In genomic region chr14:55052259-55052930, GRCh38 we compare ENCODE assay signal across 9 cellular contexts. TPM values are rescaled to one million over a fixed set of nuclear protein-coding genes. Genes with fewer than 3 reads are reported as not detected.
A peak's percentile ranks its signal among the peaks of the same experiment; 100 is the strongest.
DNase-seq lines count a peak whose midpoint lies in the region; ATAC-seq, FAIRE-seq and TF ChIP-seq lines count a peak whose summit lies in the region.
"Had no signal": no experiment of that assay in that cellular context is flagged by ENCODE, and none has a peak within 500 bp of the region (broad histone marks: within the 10 kb centered on the region; RNA-seq: fewer than 3 reads in every experiment).

No MANE protein-coding gene starts in this region.

- H3K36me3 ChIP-seq in CD8-positive, alpha-beta T cell (ENCODE audit: insufficient read depth, low read length): no peaks in the 10 kb centered on the region
- H3K36me3 ChIP-seq in Loucy (ENCODE audit: insufficient read depth, low read length): no peaks in the 10 kb centered on the region
- no peaks in the 10 kb centered on the region for H3K36me3 ChIP-seq in muscle layer of colon (ENCODE audit: insufficient read depth, low read length)

- H3K4me3 ChIP-seq in CD8-positive, alpha-beta T cell (ENCODE audit: low read depth, low read length): peak overlapping the region; percentile 100
- peak overlapping the region; percentile 95 for H3K4me3 ChIP-seq in Loucy (ENCODE audit: low read length, poor library complexity, severe bottlenecking)
- H3K4me3 ChIP-seq in choroid plexus epithelial cell (ENCODE audit: low read depth, low read length): peak overlapping the region; percentile 82
- H3K4me3 ChIP-seq in muscle layer of colon (ENCODE audit: low read depth in 1 of 2, low read length in 2 of 2): peak overlapping the region; percentile 79 to 99

- peaks cover 59% of the 10 kb centered on the region for H3K79me2 ChIP-seq in Loucy (ENCODE audit: insufficient read depth, low read length)

- H3K4me3 Mint-ChIP-seq in CD8-positive, alpha-beta T cell: peak overlapping the region; percentile 88

- H3K4me1 Mint-ChIP-seq in CD8-positive, alpha-beta T cell (ENCODE audit: low read depth): peaks cover 49% of the 10 kb centered on the region

- H3K4me2 ChIP-seq in Loucy (ENCODE audit: low read depth, low read length, poor library complexity, severe bottlenecking): peak overlapping the region; percentile 92

- H3K4me1 ChIP-seq in CD8-positive, alpha-beta T cell (ENCODE audit: insufficient read depth, low read length): peaks cover 27% of the 10 kb centered on the region
- H3K4me1 ChIP-seq in Loucy (ENCODE audit: insufficient read depth, low read length, poor library complexity, severe bottlenecking): peaks cover 34% of the 10 kb centered on the region
- H3K4me1 ChIP-seq in muscle layer of colon (ENCODE audit: insufficient read depth, low read length): peaks cover 23% of the 10 kb centered on the region

- no peaks in the 10 kb centered on the region for H3K9me2 ChIP-seq in Loucy (replicated peaks; ENCODE audit: low read depth, low read length)

- peaks cover 18% of the 10 kb centered on the region for H3K36me3 Mint-ChIP-seq in CD8-positive, alpha-beta T cell

- peaks cover 56% of the 10 kb centered on the region for H4K20me1 ChIP-seq in Loucy (ENCODE audit: insufficient read depth, low read length, poor library complexity, severe bottlenecking)

- no peaks in the 10 kb centered on the region for H3K9me3 ChIP-seq in CD8-positive, alpha-beta T cell (ENCODE audit: low read length)
- H3K9me3 ChIP-seq in Loucy (ENCODE audit: insufficient read depth, low read depth, low read length) (no peaks in the 10 kb centered on the region), muscle layer of colon (ENCODE audit: low read length) (no peaks in the 10 kb centered on the region)

- H3K27me3 Mint-ChIP-seq in CD8-positive, alpha-beta T cell (ENCODE audit: low read depth): no peaks in the 10 kb centered on the region

- intact Hi-C loops in CD8-positive, alpha-beta T cell (cut with DNase I, micrococcal nuclease): loop anchor here (2.0 to 10.0 kb wide), 9 partner anchors 18 to 1532 kb away; partner anchors contain the start of genes KTN1 (in 2 of the 2), FBXO34 (in 1 of the 2), PELI2 (in 1 of the 2) and SAMD4A (in 1 of the 2)

- POLR2A ChIA-PET in CD8-positive, alpha-beta T cell (lab: Charles Lee): interaction anchor here (0.6 to 3.3 kb wide), 6 partner anchors 12 to 159 kb away, joined by 3 to 16 read pairs (median 4); partner anchors contain the start of gene GCH1

- H3K27ac ChIP-seq in CD8-positive, alpha-beta T cell (ENCODE audit: low read depth, low read length): peak overlapping the region; percentile 100
- peak overlapping the region; percentile 98 for H3K27ac ChIP-seq in muscle layer of colon (ENCODE audit: low read depth, low read length)

- no peak for FAIRE-seq in D721Med (lab: Jason Lieb, UNC)
- FAIRE-seq: TTC549 had no signal

- H3K9ac ChIP-seq in Loucy (ENCODE audit: low read depth, low read length, poor library complexity, severe bottlenecking) (peak overlapping the region; percentile 97), muscle layer of colon (ENCODE audit: low read length) (peak overlapping the region; percentile 100)

- peak overlapping the region; percentile 94 for H3K27ac Mint-ChIP-seq in CD8-positive, alpha-beta T cell

- ATAC-seq in CD8-positive, alpha-beta T cell: no peak
- peak; percentile 5 for ATAC-seq in GM19452 (IDR thresholded peaks at IDR 0.05; ENCODE audit: unreplicated experiment)
- no peak for ATAC-seq in GM19397 (IDR thresholded peaks at IDR 0.05; ENCODE audit: unreplicated experiment)

- no peak for DNase-seq in CD8-positive, alpha-beta T cell
- DNase-seq in choroid plexus epithelial cell (ENCODE audit: low read depth) (peak; percentile 47), inferior parietal cortex (ENCODE audit: extremely low spot score) (no peak), D721Med (ENCODE audit: insufficient read length, low spot score) (no peak)

- no peaks in the 10 kb centered on the region for H3K27me3 ChIP-seq in CD8-positive, alpha-beta T cell (ENCODE audit: insufficient read depth, low read length)
- H3K27me3 ChIP-seq in Loucy (ENCODE audit: insufficient read depth, low read length, poor library complexity, severe bottlenecking): peaks cover 9% of the 10 kb centered on the region
- H3K27me3 ChIP-seq in muscle layer of colon (ENCODE audit: control insufficient read depth in 1 of 2, insufficient read depth in 2 of 2, low read length in 2 of 2): no peaks in the 10 kb centered on the region

- peak overlapping the region; percentile 97; the same call in 1 of the 2 replicates for H2AFZ ChIP-seq in Loucy (ENCODE audit: low read length)

- no peaks in the 10 kb centered on the region for H3K9me3 Mint-ChIP-seq in CD8-positive, alpha-beta T cell

- no peak for TF ChIP-seq CTCF in CD8-positive, alpha-beta T cell (IDR thresholded peaks at IDR 0.05)
- TF ChIP-seq CTCF in Loucy (conservative IDR thresholded peaks at IDR 0.05; ENCODE audit: low read length): no peak
- no peak for TF ChIP-seq CTCF in choroid plexus epithelial cell (conservative IDR thresholded peaks at IDR 0.05; ENCODE audit: low read depth, low read length)
- no peak for TF ChIP-seq CTCF in D721Med (IDR thresholded peaks at IDR 0.05; ENCODE audit: insufficient read depth, missing control alignments)

- CTCF ChIA-PET in CD8-positive, alpha-beta T cell (lab: Charles Lee): interaction anchor here (0.7 to 1.9 kb wide), 11 partner anchors 9 to 109 kb away, joined by 3 to 13 read pairs (median 4); partner anchors contain the start of genes SOCS4 and WDHD1

- peaks cover 4% of the 10 kb centered on the region; the same call in 1 of the 2 replicates for H3F3A ChIP-seq in Loucy (ENCODE audit: low read depth)

RNA-seq across cellular contexts. Expression of gene MAPK1IP1L, which starts 0.9 kb away (rescaled TPM):
- 100 to 1,000 TPM; 207 to 212 TPM for total RNA-seq in CD8-positive, alpha-beta T cell

RNA-seq across cellular contexts. Expression of gene SOCS4, which starts 25.4 kb away (rescaled TPM):
- 10 to 100 TPM; 22.6 to 24.0 TPM for total RNA-seq in CD8-positive, alpha-beta T cell

RNA-seq across cellular contexts. Expression of gene WDHD1, which starts 25.5 kb away (rescaled TPM):
- total RNA-seq in CD8-positive, alpha-beta T cell: 1 to 10 TPM; 1.2 to 1.6 TPM
